Comparison of ENCODE assay signal across 2 cellular contexts in the genomic region with DNA sequence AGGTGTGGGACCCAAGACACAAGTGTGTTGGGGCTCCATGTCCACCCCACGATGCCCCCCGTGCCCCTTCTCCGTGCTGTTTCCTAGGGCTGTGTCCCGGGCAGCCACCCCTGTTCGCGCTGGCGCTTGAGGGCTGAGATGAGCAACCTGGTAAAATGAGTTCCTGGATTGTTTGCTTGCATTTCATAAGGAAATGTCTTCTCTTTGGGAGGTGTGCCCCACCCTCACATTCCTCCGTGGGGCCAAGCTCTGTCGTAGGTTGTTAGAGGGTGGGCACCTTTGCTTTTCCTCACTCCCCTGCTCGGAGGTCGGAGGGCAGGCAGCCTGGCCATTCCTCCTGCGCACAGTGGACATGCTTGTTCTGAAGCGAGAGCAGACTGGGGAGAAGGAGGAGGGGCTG.
TF ChIP-seq lines count a peak whose summit lies in the region.

No MANE protein-coding gene starts in this region.

TF ChIP-seq in IMR-90, 13 proteins besides CTCF, POLR2A, EP300 and RAD21:
- TF ChIP-seq SMC3 (IDR thresholded peaks at IDR 0.05; ENCODE audit: low read depth, low read length) (no peak), RCOR1 (IDR thresholded peaks at IDR 0.05; ENCODE audit: insufficient replicate concordance, low read length) (no peak), NFE2L2 (IDR thresholded peaks at IDR 0.05; ENCODE audit: low read depth, low read length) (no peak), MAFK (IDR thresholded peaks at IDR 0.05; ENCODE audit: low read depth, low read length) (no peak), MAZ (IDR thresholded peaks at IDR 0.05; ENCODE audit: borderline replicate concordance, low read depth, low read length) (no peak), CHD1 (IDR thresholded peaks at IDR 0.05; ENCODE audit: low read depth, low read length) (no peak), USF2 (IDR thresholded peaks at IDR 0.05; ENCODE audit: low read depth, low read length) (no peak), BHLHE40 (IDR thresholded peaks at IDR 0.05; ENCODE audit: low read depth, low read length) (no peak), CEBPB (IDR thresholded peaks at IDR 0.05; ENCODE audit: low read depth, low read length) (no peak), MXI1 (IDR thresholded peaks at IDR 0.05; ENCODE audit: borderline replicate concordance, low read depth, low read length) (no peak), RFX5 (IDR thresholded peaks at IDR 0.05; ENCODE audit: low read depth, low read length) (no peak), FOS (IDR thresholded peaks at IDR 0.05; ENCODE audit: low read depth, low read length) (no peak)
- TF ChIP-seq, protein P1, sequence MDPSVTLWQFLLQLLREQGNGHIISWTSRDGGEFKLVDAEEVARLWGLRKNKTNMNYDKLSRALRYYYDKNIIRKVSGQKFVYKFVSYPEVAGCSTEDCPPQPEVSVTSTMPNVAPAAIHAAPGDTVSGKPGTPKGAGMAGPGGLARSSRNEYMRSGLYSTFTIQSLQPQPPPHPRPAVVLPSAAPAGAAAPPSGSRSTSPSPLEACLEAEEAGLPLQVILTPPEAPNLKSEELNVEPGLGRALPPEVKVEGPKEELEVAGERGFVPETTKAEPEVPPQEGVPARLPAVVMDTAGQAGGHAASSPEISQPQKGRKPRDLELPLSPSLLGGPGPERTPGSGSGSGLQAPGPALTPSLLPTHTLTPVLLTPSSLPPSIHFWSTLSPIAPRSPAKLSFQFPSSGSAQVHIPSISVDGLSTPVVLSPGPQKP (IDR thresholded peaks at IDR 0.05; ENCODE audit: borderline replicate concordance, low read depth, low read length), result no peak

TF ChIP-seq in H1, 55 proteins besides CTCF, POLR2A, EP300 and RAD21:
- TF ChIP-seq ASH2L (IDR thresholded peaks at IDR 0.05; ENCODE audit: low read length) (no peak), JUND (IDR thresholded peaks at IDR 0.05; ENCODE audit: low read length) (no peak), SP2 (IDR thresholded peaks at IDR 0.05; ENCODE audit: low read length) (no peak), BACH1 (IDR thresholded peaks at IDR 0.05; ENCODE audit: low read length) (no peak), CHD1 (IDR thresholded peaks at IDR 0.05; ENCODE audit: low read depth, low read length) (no peak), NANOG (IDR thresholded peaks at IDR 0.05; ENCODE audit: insufficient read depth, low read depth, low read length, poor library complexity, severe bottlenecking) (no peak), BRCA1 (IDR thresholded peaks at IDR 0.05; ENCODE audit: low read depth, low read length) (no peak), KDM1A (IDR thresholded peaks at IDR 0.05; ENCODE audit: borderline replicate concordance, low read length) (no peak), SP1 (IDR thresholded peaks at IDR 0.05; ENCODE audit: low read depth, low read length) (no peak), TAF7 (optimal IDR thresholded peaks at IDR 0.05; ENCODE audit: borderline replicate concordance, low read depth, low read length) (no peak), HDAC2 (IDR thresholded peaks at IDR 0.05; ENCODE audit: borderline replicate concordance in 1 of 2, low read depth in 2 of 2, low read length in 2 of 2) (no peak), FOSL1 (IDR thresholded peaks at IDR 0.05; ENCODE audit: insufficient read depth, low read depth, low read length) (no peak), GABPA (IDR thresholded peaks at IDR 0.05; ENCODE audit: borderline replicate concordance, insufficient read depth, low read length) (no peak), PHF8 (conservative IDR thresholded peaks at IDR 0.05; ENCODE audit: low read depth, low read length) (no peak), RXRA (IDR thresholded peaks at IDR 0.05; ENCODE audit: insufficient read depth, low read depth, low read length) (no peak)
- TF ChIP-seq, protein P2, sequence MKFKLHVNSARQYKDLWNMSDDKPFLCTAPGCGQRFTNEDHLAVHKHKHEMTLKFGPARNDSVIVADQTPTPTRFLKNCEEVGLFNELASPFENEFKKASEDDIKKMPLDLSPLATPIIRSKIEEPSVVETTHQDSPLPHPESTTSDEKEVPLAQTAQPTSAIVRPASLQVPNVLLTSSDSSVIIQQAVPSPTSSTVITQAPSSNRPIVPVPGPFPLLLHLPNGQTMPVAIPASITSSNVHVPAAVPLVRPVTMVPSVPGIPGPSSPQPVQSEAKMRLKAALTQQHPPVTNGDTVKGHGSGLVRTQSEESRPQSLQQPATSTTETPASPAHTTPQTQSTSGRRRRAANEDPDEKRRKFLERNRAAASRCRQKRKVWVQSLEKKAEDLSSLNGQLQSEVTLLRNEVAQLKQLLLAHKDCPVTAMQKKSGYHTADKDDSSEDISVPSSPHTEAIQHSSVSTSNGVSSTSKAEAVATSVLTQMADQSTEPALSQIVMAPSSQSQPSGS (IDR thresholded peaks at IDR 0.05; ENCODE audit: low read length), result no peak
